17 cellular contexts compared by ENCODE assay signal in genomic region chr10:66678521-66678920, GRCh38.
"Had no signal": no experiment of that assay in that cellular context is flagged by ENCODE, and none has a peak within 500 bp of the region (broad histone marks: within the 10 kb centered on the region; RNA-seq: fewer than 3 reads in every experiment).

No MANE protein-coding gene starts in this region.

- H3K27ac ChIP-seq: heart left ventricle, left lung, prostate gland, right lobe of liver, suprapubic skin, WERI-Rb-1 had no signal

- H3K27me3 ChIP-seq: heart left ventricle, left lung, right lobe of liver, suprapubic skin had no signal

- H3K4me3 ChIP-seq: heart left ventricle, left lung, prostate gland, right lobe of liver, suprapubic skin had no signal

- DNase-seq: activated CD4-positive, alpha-beta T cell treated with anti-CD3 and anti-CD28 coated beads for 48 hours; activated naive CD4-positive, alpha-beta T cell treated with Interleukin-2 at 50 U/mL for 16 hours; activated naive CD8-positive, alpha-beta T cell treated with anti-CD3 and anti-CD28 coated beads, Interleukin-2, amount 50 U/mL, for 24 hours; effector memory CD4-positive, alpha-beta T cell; erythroblast; foreskin melanocyte; heart left ventricle; left lung; nucleus accumbens; right lobe of liver; stimulated activated CD4-positive, alpha-beta T cell treated with anti-CD3 and anti-CD28 coated beads, Interleukin-2, amount 100 ng/mL, for 48 hours; stimulated activated naive CD4-positive, alpha-beta T cell treated with Interleukin-2 at 50 U/mL for 16 hours; T-helper 1 cell; WERI-Rb-1 had no signal

- ATAC-seq: activated naive CD8-positive, alpha-beta T cell treated with anti-CD3 and anti-CD28 coated beads, Interleukin-2, amount 50 U/mL, for 24 hours; heart left ventricle; left lung; natural killer cell treated with Interleukin-12 subunit alpha and Interleukin-12 subunit beta and Interleukin-15 and Interleukin-18, amount 100 ng/mL, for 72 hours; right lobe of liver had no signal

- H3K9me3 ChIP-seq: heart left ventricle, left lung, prostate gland, right lobe of liver, suprapubic skin had no signal

- H3K36me3 ChIP-seq: heart left ventricle, left lung, prostate gland, right lobe of liver, suprapubic skin, WERI-Rb-1 had no signal

- H3K4me1 ChIP-seq: heart left ventricle, left lung, prostate gland, right lobe of liver, suprapubic skin had no signal
